In genomic region chr3:49020335-49021212, GRCh38 we compare ENCODE assay signal across 8 cellular contexts. TPM values are rescaled to one million over a fixed set of nuclear protein-coding genes. Genes with fewer than 3 reads are reported as not detected.
DNase-seq lines count a peak whose midpoint lies in the region; ATAC-seq, FAIRE-seq and TF ChIP-seq lines count a peak whose summit lies in the region.

No MANE protein-coding gene starts in this region.

- no peak overlapping the region for H2AFZ ChIP-seq in fibroblast of lung (ENCODE audit: low read length)

- no peaks in the 10 kb centered on the region for H3K27me3 ChIP-seq in fibroblast of lung (ENCODE audit: control insufficient read depth, insufficient read depth, low read length)

- FAIRE-seq in GM12891 (lab: Jason Lieb, UNC): peak; percentile 80

- H3K27ac Mint-ChIP-seq in nephron progenitor cell: peak overlapping the region; percentile 42

- no peak for DNase-seq in AG04449 (ENCODE audit: low read depth, low spot score)
- peak; percentile 42 for DNase-seq in GM12891 (ENCODE audit: insufficient read length, low spot score)
- DNase-seq in fibroblast of lung (ENCODE audit: low read depth in 2 of 2): no peak
- DNase-seq in nephron progenitor cell: peak; percentile 47
- DNase-seq in NCI-H2107 treated with DMSO at 0.1 percent for 48 hours (lab: John Stamatoyannopoulos, UW; ENCODE audit: unreplicated experiment): no peak

- peak overlapping the region; percentile 96 for H3K4me3 Mint-ChIP-seq in nephron progenitor cell

- H3K9me3 Mint-ChIP-seq in nephron progenitor cell: no peaks in the 10 kb centered on the region

- TF ChIP-seq CTCF in AG04449 (IDR thresholded peaks at IDR 0.05; ENCODE audit: insufficient read depth, low read length, missing control alignments) (no peak), WI38 (IDR thresholded peaks at IDR 0.05; ENCODE audit: low read depth, low read length) (no peak), fibroblast of lung (conservative IDR thresholded peaks at IDR 0.05 in 1 of 2, IDR thresholded peaks at IDR 0.05 in 1 of 2; ENCODE audit: low read depth in 1 of 2, low read length in 2 of 2) (no peak), nephron progenitor cell (IDR thresholded peaks at IDR 0.05) (no peak)

- peaks cover 42% of the 10 kb centered on the region for H3K4me1 Mint-ChIP-seq in nephron progenitor cell

- ATAC-seq in HG03439 (IDR thresholded peaks at IDR 0.05; ENCODE audit: unreplicated experiment) (peak; percentile 6), GM18519 (IDR thresholded peaks at IDR 0.05; ENCODE audit: low FRiP score, unreplicated experiment) (no peak)

- H3K9me3 ChIP-seq in fibroblast of lung (ENCODE audit: control insufficient read depth, insufficient read depth, low read depth, low read length): no peaks in the 10 kb centered on the region

- H3K79me2 ChIP-seq in fibroblast of lung (ENCODE audit: control insufficient read depth, insufficient read depth, low read length): peaks cover 35% of the 10 kb centered on the region

- H3K27ac ChIP-seq in fibroblast of lung (ENCODE audit: insufficient read depth, low read length): peak overlapping the region; percentile 89

- peaks cover 28% of the 10 kb centered on the region for H3K36me3 ChIP-seq in fibroblast of lung (ENCODE audit: control insufficient read depth, insufficient read depth, low read length)

- TF ChIP-seq POLR2A in GM12891 (IDR thresholded peaks at IDR 0.05; ENCODE audit: low read depth, low read length): peak; percentile 64

- no peaks in the 10 kb centered on the region for H3K27me3 Mint-ChIP-seq in nephron progenitor cell (ENCODE audit: low read depth, poor library complexity)

- H3K4me1 ChIP-seq in fibroblast of lung (ENCODE audit: control insufficient read depth, extremely low read depth, insufficient read depth, low read length): peaks cover 11% of the 10 kb centered on the region

- H3K4me3 ChIP-seq in AG04449 (ENCODE audit: low read depth, low read length): peak overlapping the region; percentile 94
- peak overlapping the region; percentile 71 for H3K4me3 ChIP-seq in WI38 (ENCODE audit: low read depth, low read length)
- H3K4me3 ChIP-seq in fibroblast of lung (replicated peaks in 1 of 4; ENCODE audit: control extremely low read depth in 1 of 4, insufficient read depth in 1 of 4, low read depth in 3 of 4, low read length in 4 of 4): peak overlapping the region; percentile 70 to 95 (median 84)

- H4K20me1 ChIP-seq in fibroblast of lung (ENCODE audit: control insufficient read depth, extremely low read depth, insufficient read depth, low read length): no peaks in the 10 kb centered on the region

- peak overlapping the region; percentile 86 for H3K4me2 ChIP-seq in fibroblast of lung (ENCODE audit: extremely low read depth, insufficient read depth, low read length)

- CTCF ChIA-PET in AG04449 (lab: Yijun Ruan, JAX): interaction anchor here (0.9 to 9.8 kb wide), 8 partner anchors 7 to 73 kb away, joined by 3 to 95 read pairs (median 24); partner anchors contain the start of genes P4HTM, QRICH1 and WDR6

- POLR2A ChIA-PET in AG04449 (lab: Yijun Ruan, JAX): interaction anchor here (0.6 to 3.4 kb wide), 14 partner anchors 8 to 429 kb away, joined by 3 to 70 read pairs (median 4); partner anchors contain the start of genes IMPDH2, NICN1, P4HTM and QRICH1

- peak overlapping the region; percentile 98 for H3K9ac ChIP-seq in fibroblast of lung (ENCODE audit: insufficient read depth, low read length)

- H3K36me3 Mint-ChIP-seq in nephron progenitor cell (ENCODE audit: low read depth): peaks cover 24% of the 10 kb centered on the region

TF ChIP-seq in GM12891, 5 proteins besides CTCF, POLR2A, EP300 and RAD21:
- peak; percentile 65; the same call in 1 of the 2 replicates for TF ChIP-seq POLR2AphosphoS5 (IDR thresholded peaks at IDR 0.05; ENCODE audit: low read depth, low read length)
- no peak; the same call in 1 of the 2 replicates for TF ChIP-seq POU2F2 (IDR thresholded peaks at IDR 0.05; ENCODE audit: low read depth, low read length)
- TF ChIP-seq SPI1 (IDR thresholded peaks at IDR 0.05; ENCODE audit: low read depth, low read length): peak; percentile 76
- peak; percentile 53; the same call in 1 of the 2 replicates for TF ChIP-seq TAF1 (IDR thresholded peaks at IDR 0.05; ENCODE audit: low read depth, low read length)

RNA-seq across cellular contexts. Expression of gene NDUFAF3, which starts 1.3 kb away (rescaled TPM):
- polyA plus RNA-seq in GM12891 (2012; ENCODE audit: low read depth, missing spikeins): 105 TPM
- 71.1 and 113 TPM in 2 replicates for total RNA-seq in fibroblast of lung
- 57.3 and 69.1 TPM in 2 replicates for polyA plus RNA-seq in fibroblast of lung
- polyA plus RNA-seq in fibroblast of lung (2012): 133 and 187 TPM in 2 replicates
- 119 and 128 TPM in 2 replicates for polyA minus RNA-seq in fibroblast of lung (ENCODE audit: low replicate concordance)

RNA-seq across cellular contexts. Expression of gene DALRD3, which starts 2.2 kb away (rescaled TPM):
- 22.2 TPM for polyA plus RNA-seq in GM12891 (2012; ENCODE audit: low read depth, missing spikeins)
- total RNA-seq in fibroblast of lung: 53.4 and 70.2 TPM in 2 replicates
- polyA plus RNA-seq in fibroblast of lung: 40.2 and 50.8 TPM in 2 replicates
- 36.3 and 39.3 TPM in 2 replicates for polyA plus RNA-seq in fibroblast of lung (2012)
- 162 and 242 TPM in 2 replicates for polyA minus RNA-seq in fibroblast of lung (ENCODE audit: low replicate concordance)

RNA-seq across cellular contexts. Expression of gene IMPDH2, which starts 8.6 kb away (rescaled TPM):
- 251 TPM for polyA plus RNA-seq in GM12891 (2012; ENCODE audit: low read depth, missing spikeins)
- 448 and 560 TPM in 2 replicates for total RNA-seq in fibroblast of lung
- 187 and 203 TPM in 2 replicates for polyA plus RNA-seq in fibroblast of lung
- 209 and 210 TPM in 2 replicates for polyA plus RNA-seq in fibroblast of lung (2012)
- polyA minus RNA-seq in fibroblast of lung (ENCODE audit: low replicate concordance): 274 and 472 TPM in 2 replicates

RNA-seq across cellular contexts. Expression of gene WDR6, which starts 13.4 kb away (rescaled TPM):
- polyA plus RNA-seq in GM12891 (2012; ENCODE audit: low read depth, missing spikeins): 126 TPM
- 59.6 and 77.9 TPM in 2 replicates for total RNA-seq in fibroblast of lung
- 58.7 and 68.2 TPM in 2 replicates for polyA plus RNA-seq in fibroblast of lung
- polyA plus RNA-seq in fibroblast of lung (2012): 64.4 and 80.1 TPM in 2 replicates
- polyA minus RNA-seq in fibroblast of lung (ENCODE audit: low replicate concordance): 232 and 383 TPM in 2 replicates

RNA-seq across cellular contexts. Expression of gene P4HTM, which starts 30.5 kb away (rescaled TPM):
- polyA plus RNA-seq in GM12891 (2012; ENCODE audit: low read depth, missing spikeins): 17.9 TPM
- total RNA-seq in fibroblast of lung: 33.4 and 46.7 TPM in 2 replicates
- 16.0 and 16.2 TPM in 2 replicates for polyA plus RNA-seq in fibroblast of lung
- 14.4 and 16.1 TPM in 2 replicates for polyA plus RNA-seq in fibroblast of lung (2012)
- polyA minus RNA-seq in fibroblast of lung (ENCODE audit: low replicate concordance): 17.9 and 30.7 TPM in 2 replicates

Comparison
In these comparisons a context has a peak if more than half of its experiments do, and no peak if none do; other contexts are left out.
1. DNase-seq: peak in GM12891 (single experiment) and nephron progenitor cell (single experiment); none in AG04449 (single experiment), fibroblast of lung (0 of 2) and NCI-H2107 treated with DMSO at 0.1 percent for 48 hours (single experiment).
2. Peak in every context shown above with its lines, with median percentiles within 50 percentile points of each other: H3K4me3 ChIP-seq.